In the genomic region with DNA sequence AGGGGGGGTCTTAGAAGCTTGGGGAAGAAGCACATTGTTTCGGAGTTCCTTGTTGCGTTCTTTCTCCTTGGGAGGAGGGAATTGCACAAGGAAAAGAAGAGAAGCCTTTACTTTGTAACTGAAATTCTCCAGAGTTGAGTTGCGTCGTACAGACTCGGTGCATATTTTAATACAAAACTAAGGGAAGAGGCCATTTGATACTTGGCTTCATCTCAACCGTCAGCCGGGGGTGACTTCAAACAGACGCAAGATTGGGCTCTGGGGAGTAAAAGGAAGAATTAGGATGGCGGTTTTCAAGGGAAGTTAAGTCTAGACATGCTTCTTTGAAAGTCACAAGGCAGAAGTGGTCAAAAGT, we compare ENCODE assay signal across 8 cellular contexts. TPM values are rescaled to one million over a fixed set of nuclear protein-coding genes. Genes with fewer than 3 reads are reported as not detected.
DNase-seq lines count a peak whose midpoint lies in the region; ATAC-seq and TF ChIP-seq lines count a peak whose summit lies in the region.

No MANE protein-coding gene starts in this region.

- no peak for TF ChIP-seq CTCF in type B pancreatic cell (conservative IDR thresholded peaks at IDR 0.05)

- no peak for DNase-seq in activated T-cell treated with anti-CD3 and anti-CD28 coated beads, Interleukin-2, amount 50 U/mL, for 24 hours
- no peak for DNase-seq in activated T-cell treated with anti-CD3 and anti-CD28 coated beads, Interleukin-2, amount 50 U/mL, for 48 hours
- no peak for DNase-seq in central memory CD8-positive, alpha-beta T cell (ENCODE audit: low spot score in 2 of 2)
- no peak for DNase-seq in type B pancreatic cell (ENCODE audit: extremely low spot score, unreplicated experiment)
- no peak for DNase-seq in NCI-H2196 treated with DMSO at 0.1 percent for 48 hours (lab: John Stamatoyannopoulos, UW; ENCODE audit: unreplicated experiment)

- H3K4me1 ChIP-seq in mesodermal cell (ENCODE audit: control insufficient read depth, insufficient read depth, low read length, poor library complexity, severe bottlenecking): peaks cover 6% of the 10 kb centered on the region

- no peaks in the 10 kb centered on the region for H3K36me3 Mint-ChIP-seq in activated T-cell treated with anti-CD3 and anti-CD28 coated beads, Interleukin-2, amount 50 U/mL, for 24 hours (ENCODE audit: low read depth)
- H3K36me3 Mint-ChIP-seq in central memory CD8-positive, alpha-beta T cell (ENCODE audit: insufficient read depth): peaks cover 2% of the 10 kb centered on the region
- H3K36me3 Mint-ChIP-seq in type B pancreatic cell: peaks cover 3% of the 10 kb centered on the region

- H3K27me3 Mint-ChIP-seq in activated T-cell treated with anti-CD3 and anti-CD28 coated beads, Interleukin-2, amount 50 U/mL, for 24 hours: peaks cover 84% of the 10 kb centered on the region
- peaks cover 81% of the 10 kb centered on the region for H3K27me3 Mint-ChIP-seq in central memory CD8-positive, alpha-beta T cell
- H3K27me3 Mint-ChIP-seq in type B pancreatic cell: peaks cover 46% of the 10 kb centered on the region

- no peaks in the 10 kb centered on the region for H3K36me3 ChIP-seq in mesodermal cell (ENCODE audit: control insufficient read depth, insufficient read depth, low read length)

- H3K4me1 Mint-ChIP-seq in activated T-cell treated with anti-CD3 and anti-CD28 coated beads, Interleukin-2, amount 50 U/mL, for 24 hours (ENCODE audit: low read depth): peaks cover 27% of the 10 kb centered on the region
- H3K4me1 Mint-ChIP-seq in central memory CD8-positive, alpha-beta T cell: peaks cover 13% of the 10 kb centered on the region
- H3K4me1 Mint-ChIP-seq in type B pancreatic cell (ENCODE audit: unreplicated experiment): peaks cover 20% of the 10 kb centered on the region

- no peak for ATAC-seq in central memory CD8-positive, alpha-beta T cell (replicated peaks; ENCODE audit: extremely low read depth, poor library complexity, severe bottlenecking)
- no peak for ATAC-seq in GM19351 (IDR thresholded peaks at IDR 0.05; ENCODE audit: unreplicated experiment)
- no peak for ATAC-seq in HG02588 (IDR thresholded peaks at IDR 0.05; ENCODE audit: unreplicated experiment)

- H3K9me3 ChIP-seq in mesodermal cell (ENCODE audit: control insufficient read depth, low read length): no peaks in the 10 kb centered on the region

- WGBS in mesodermal cell (ENCODE audit: insufficient coverage in 2 of 2), 2 experiments: 3% methylated on average over 6 of the region's 9 CpGs; no CpG with 5 or more reads in 1 of the 2 experiments

- peak overlapping the region; percentile 47 for H3K4me3 ChIP-seq in mesodermal cell (ENCODE audit: extremely low read depth, insufficient read depth, low read length, poor library complexity, severe bottlenecking)

- no peak overlapping the region for H3K27ac Mint-ChIP-seq in activated T-cell treated with anti-CD3 and anti-CD28 coated beads, Interleukin-2, amount 50 U/mL, for 24 hours
- no peak overlapping the region for H3K27ac Mint-ChIP-seq in central memory CD8-positive, alpha-beta T cell (ENCODE audit: low read depth)
- peak overlapping the region; percentile 41 for H3K27ac Mint-ChIP-seq in type B pancreatic cell

- H3K4me3 Mint-ChIP-seq in activated T-cell treated with anti-CD3 and anti-CD28 coated beads, Interleukin-2, amount 50 U/mL, for 24 hours: peak overlapping the region; percentile 70
- peak overlapping the region; percentile 54 for H3K4me3 Mint-ChIP-seq in central memory CD8-positive, alpha-beta T cell
- peak overlapping the region; percentile 99 for H3K4me3 Mint-ChIP-seq in type B pancreatic cell

- no peaks in the 10 kb centered on the region for H3K9me3 Mint-ChIP-seq in activated T-cell treated with anti-CD3 and anti-CD28 coated beads, Interleukin-2, amount 50 U/mL, for 24 hours
- H3K9me3 Mint-ChIP-seq in central memory CD8-positive, alpha-beta T cell: no peaks in the 10 kb centered on the region
- H3K9me3 Mint-ChIP-seq in type B pancreatic cell: no peaks in the 10 kb centered on the region

- no peak overlapping the region for H3K27ac ChIP-seq in mesodermal cell (ENCODE audit: low read depth, low read length, severe bottlenecking)

RNA-seq across cellular contexts. Expression of gene PRR15, which starts 1.5 kb away (rescaled TPM):
- 0.18 TPM for polyA plus RNA-seq in mesodermal cell (2013, experiment 1 of 2)
- 0.25 TPM for polyA plus RNA-seq in mesodermal cell (2013, experiment 2 of 2)
- 10.8 and 36.0 TPM in 2 replicates for total RNA-seq in type B pancreatic cell (ENCODE audit: low replicate concordance)
